8 cellular contexts compared by ENCODE assay signal in the genomic region with DNA sequence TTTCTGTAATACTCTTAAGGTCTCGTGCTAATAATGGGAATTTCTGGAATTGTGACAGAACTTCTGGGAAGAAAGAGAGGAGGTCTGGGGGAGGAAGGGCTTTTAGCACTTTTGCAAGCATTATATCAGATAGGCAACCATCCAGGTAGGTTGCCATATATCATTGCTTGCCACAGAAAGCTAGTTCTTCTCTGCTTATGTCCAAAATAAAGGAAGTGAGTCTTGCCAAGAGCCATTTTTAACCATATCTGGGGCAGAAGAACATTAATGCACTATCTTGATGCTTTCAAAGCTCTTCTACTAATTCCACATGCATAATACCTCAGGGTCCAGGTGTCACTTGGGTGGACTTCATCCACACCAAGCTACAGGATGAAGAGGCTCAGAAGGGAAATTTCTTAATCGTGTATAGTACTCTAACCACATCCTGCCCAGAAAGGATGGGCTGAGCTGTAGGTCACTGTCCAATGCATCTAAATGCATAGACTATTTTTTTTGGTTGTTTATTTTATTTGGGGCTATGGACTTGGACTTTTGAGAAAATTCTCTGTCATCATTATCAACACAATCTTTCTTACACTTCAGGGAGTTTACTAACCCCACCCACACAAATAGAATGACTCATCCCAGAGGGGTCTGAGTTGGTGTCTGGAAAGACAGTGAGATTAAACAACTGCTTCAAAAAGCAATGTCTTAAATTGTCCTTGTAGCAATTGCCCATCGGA.
DNase-seq lines count a peak whose midpoint lies in the region; ATAC-seq and TF ChIP-seq lines count a peak whose summit lies in the region.

No MANE protein-coding gene starts in this region.

- no peak overlapping the region for H3K27ac ChIP-seq in uterus

- no peaks in the 10 kb centered on the region for H3K4me1 ChIP-seq in uterus

- TF ChIP-seq POLR2A in uterus (IDR thresholded peaks at IDR 0.05): no peak

- intact Hi-C loops in uterus (cut with DNase I; ENCODE audit: low total_unique reads): no loop called here

- DNase-seq in GM06990 (ENCODE audit: extremely low read depth, insufficient read length) (peak; percentile 54), GM20000 (ENCODE audit: low spot score) (peak; percentile 32), cardiac fibroblast (ENCODE audit: low read depth in 2 of 2) (peak; percentile 36 to 69), NCI-H2029 treated with DMSO at 0.1 percent for 48 hours (lab: John Stamatoyannopoulos, UW) (no peak), mucosa of gallbladder (ENCODE audit: low spot score) (no peak), NCI-H2107 (lab: John Stamatoyannopoulos, UW) (no peak), uterus (no peak)

- no peaks in the 10 kb centered on the region for H3K27me3 ChIP-seq in GM06990 (replicated peaks; ENCODE audit: control insufficient read depth, insufficient read depth, low read length)
- H3K27me3 ChIP-seq in uterus: no peaks in the 10 kb centered on the region

- H3K9me3 ChIP-seq in uterus: no peaks in the 10 kb centered on the region

- TF ChIP-seq CTCF in GM06990 (IDR thresholded peaks at IDR 0.05; ENCODE audit: insufficient read depth, low read length, poor library complexity, severe bottlenecking) (no peak), GM20000 (IDR thresholded peaks at IDR 0.05; ENCODE audit: extremely low read depth, missing control alignments) (no peak), cardiac fibroblast (IDR thresholded peaks at IDR 0.05; ENCODE audit: low read depth, low read length) (no peak), uterus (IDR thresholded peaks at IDR 0.05) (no peak)

- ATAC-seq in HG03432 (IDR thresholded peaks at IDR 0.05; ENCODE audit: unreplicated experiment): peak; percentile 63

- H3K4me3 ChIP-seq in GM06990 (replicated peaks; ENCODE audit: low read depth, low read length): no peak overlapping the region
- H3K4me3 ChIP-seq in cardiac fibroblast (replicated peaks in 1 of 2; ENCODE audit: low read depth in 2 of 2, low read length in 2 of 2): no peak overlapping the region
- H3K4me3 ChIP-seq in uterus: no peak overlapping the region

- no peaks in the 10 kb centered on the region for H3K36me3 ChIP-seq in GM06990 (ENCODE audit: control insufficient read depth, insufficient read depth, low read length)
- no peaks in the 10 kb centered on the region for H3K36me3 ChIP-seq in uterus

Comparison
In these comparisons a context has a peak if more than half of its experiments do, and no peak if none do; other contexts are left out.
1. DNase-seq: peak in GM06990 (single experiment), GM20000 (single experiment) and cardiac fibroblast (2 of 2); none in NCI-H2029 treated with DMSO at 0.1 percent for 48 hours (single experiment), mucosa of gallbladder (single experiment), NCI-H2107 (single experiment) and uterus (0 of 2).